11 cellular contexts compared by ENCODE assay signal in genomic region chr12:80178846-80179245, GRCh38.
DNase-seq lines count a peak whose midpoint lies in the region; ATAC-seq and TF ChIP-seq lines count a peak whose summit lies in the region.
"Had no signal": no experiment of that assay in that cellular context is flagged by ENCODE, and none has a peak within 500 bp of the region (broad histone marks: within the 10 kb centered on the region; RNA-seq: fewer than 3 reads in every experiment).

No MANE protein-coding gene starts in this region.

- H3K4me1 Mint-ChIP-seq in activated naive CD8-positive, alpha-beta T cell treated with anti-CD3 and anti-CD28 coated beads, Interleukin-2, amount 50 U/mL, for 24 hours, result peaks cover 11% of the 10 kb centered on the region

- peak; percentile 92 for ATAC-seq in GM18909 (IDR thresholded peaks at IDR 0.05; ENCODE audit: poor library complexity, unreplicated experiment)
- ATAC-seq in GM21576 (IDR thresholded peaks at IDR 0.05; ENCODE audit: unreplicated experiment), result peak; percentile 92
- peak; percentile 90 for ATAC-seq in HG03175 (IDR thresholded peaks at IDR 0.05; ENCODE audit: unreplicated experiment)
- ATAC-seq in activated naive CD8-positive, alpha-beta T cell treated with anti-CD3 and anti-CD28 coated beads, Interleukin-2, amount 50 U/mL, for 24 hours, result peak; percentile 75
- ATAC-seq: left colon had no signal

- H3K4me3 ChIP-seq in spleen (no peak overlapping the region), transverse colon (no peak overlapping the region)

- H3K9me3 ChIP-seq in spleen, result no peaks in the 10 kb centered on the region
- no peaks in the 10 kb centered on the region for H3K9me3 ChIP-seq in transverse colon

- no peaks in the 10 kb centered on the region for H3K36me3 ChIP-seq in spleen
- H3K36me3 ChIP-seq in transverse colon, result no peaks in the 10 kb centered on the region

- no peaks in the 10 kb centered on the region for H3K9me3 Mint-ChIP-seq in activated naive CD8-positive, alpha-beta T cell treated with anti-CD3 and anti-CD28 coated beads, Interleukin-2, amount 50 U/mL, for 24 hours

- no peak for TF ChIP-seq POLR2A in spleen (IDR thresholded peaks at IDR 0.05)
- TF ChIP-seq POLR2A in transverse colon (IDR thresholded peaks at IDR 0.05), result no peak

- TF ChIP-seq CTCF in spleen (IDR thresholded peaks at IDR 0.05 in 8 of 11, conservative IDR thresholded peaks at IDR 0.05 in 3 of 11) (no peak), transverse colon (IDR thresholded peaks at IDR 0.05) (no peak)

- TF ChIP-seq EP300 in transverse colon (IDR thresholded peaks at IDR 0.05; ENCODE audit: low read depth), result no peak

- in situ Hi-C loops in transverse colon (cut with MboI; ENCODE audit: low pct_ligation_motif_present in 1 of 4, low pct_unique_long_range_greater_than_20kb in 1 of 4, low sequenced_read_pairs in 3 of 4), result loop anchor here in 2 of 4 donors (25.0 kb wide), 4 partner anchors 292 to 792 kb away; no protein-coding TSS in a partner anchor

- DNase-seq in activated naive CD8-positive, alpha-beta T cell treated with anti-CD3 and anti-CD28 coated beads, Interleukin-2, amount 50 U/mL, for 24 hours, result peak; percentile 21
- DNase-seq in spleen, result no peak
- no peak for DNase-seq in transverse colon
- DNase-seq in medulla oblongata (ENCODE audit: extremely low spot score), result no peak
- no peak for DNase-seq in stimulated activated CD4-positive, alpha-beta T cell treated with anti-CD3 and anti-CD28 coated beads, Interleukin-4, amount 100 ng/mL, for 24 hours
- DNase-seq: DND-41, left colon, NCI-H2081 had no signal

- H3K4me3 Mint-ChIP-seq in activated naive CD8-positive, alpha-beta T cell treated with anti-CD3 and anti-CD28 coated beads, Interleukin-2, amount 50 U/mL, for 24 hours, result no peak overlapping the region

- peaks cover 3% of the 10 kb centered on the region for H3K27me3 Mint-ChIP-seq in activated naive CD8-positive, alpha-beta T cell treated with anti-CD3 and anti-CD28 coated beads, Interleukin-2, amount 50 U/mL, for 24 hours

- intact Hi-C loops in spleen (cut with DNase I; ENCODE audit: low total_unique reads) (no loop called here), transverse colon (cut with DNase I; ENCODE audit: low total_unique reads) (no loop called here)

- no peaks in the 10 kb centered on the region for H3K36me3 Mint-ChIP-seq in activated naive CD8-positive, alpha-beta T cell treated with anti-CD3 and anti-CD28 coated beads, Interleukin-2, amount 50 U/mL, for 24 hours (ENCODE audit: low read depth)

- H3K27ac ChIP-seq in spleen, result no peak overlapping the region
- H3K27ac ChIP-seq in transverse colon, result no peak overlapping the region

- H3K4me1 ChIP-seq in spleen (no peaks in the 10 kb centered on the region), transverse colon (no peaks in the 10 kb centered on the region)

- H3K27me3 ChIP-seq in spleen (replicated peaks in 1 of 7) (no peaks in the 10 kb centered on the region), transverse colon (no peaks in the 10 kb centered on the region)

- 38 to 53% (median 43%) methylated on average over 3 of the region's 3 CpGs for WGBS in spleen, 5 donors
- WGBS in transverse colon (ENCODE audit: low coverage in 1 of 2), 2 donors, result 60 to 74% methylated on average over 3 of the region's 3 CpGs

- H3K27ac Mint-ChIP-seq in activated naive CD8-positive, alpha-beta T cell treated with anti-CD3 and anti-CD28 coated beads, Interleukin-2, amount 50 U/mL, for 24 hours, result peak overlapping the region; percentile 36
